Comparison of ENCODE assay signal across 1 cellular context in the genomic region with DNA sequence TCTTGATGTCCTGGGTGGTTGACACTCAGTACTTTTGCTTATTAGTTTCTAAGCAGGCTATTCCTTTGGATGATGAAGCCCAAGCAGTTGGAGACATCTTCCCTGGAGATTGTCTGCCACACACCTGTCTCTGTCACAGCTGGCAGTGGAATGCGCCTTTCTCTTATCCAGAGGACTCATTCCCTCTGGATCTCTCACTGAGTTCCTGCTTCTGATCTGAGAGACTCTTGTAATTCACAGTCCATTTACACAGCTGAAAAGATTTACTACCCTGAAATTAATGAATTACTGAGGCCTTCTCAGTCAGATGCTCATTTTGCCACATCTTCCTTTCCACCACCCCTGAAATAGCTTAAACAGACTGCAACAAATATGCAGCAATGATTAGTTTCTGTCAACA.
TF ChIP-seq lines count a peak whose summit lies in the region.

No MANE protein-coding gene starts in this region.

TF ChIP-seq in WTC11, 78 proteins besides CTCF, POLR2A, EP300 and RAD21 (continued from another document):
- TF ChIP-seq TEAD4 (CRISPR knock-in tag; IDR thresholded peaks at IDR 0.05) (no peak), PRRX2 (CRISPR knock-in tag; IDR thresholded peaks at IDR 0.05) (no peak), ZNF671 (CRISPR knock-in tag; IDR thresholded peaks at IDR 0.05) (no peak)
- TF ChIP-seq, protein P1, sequence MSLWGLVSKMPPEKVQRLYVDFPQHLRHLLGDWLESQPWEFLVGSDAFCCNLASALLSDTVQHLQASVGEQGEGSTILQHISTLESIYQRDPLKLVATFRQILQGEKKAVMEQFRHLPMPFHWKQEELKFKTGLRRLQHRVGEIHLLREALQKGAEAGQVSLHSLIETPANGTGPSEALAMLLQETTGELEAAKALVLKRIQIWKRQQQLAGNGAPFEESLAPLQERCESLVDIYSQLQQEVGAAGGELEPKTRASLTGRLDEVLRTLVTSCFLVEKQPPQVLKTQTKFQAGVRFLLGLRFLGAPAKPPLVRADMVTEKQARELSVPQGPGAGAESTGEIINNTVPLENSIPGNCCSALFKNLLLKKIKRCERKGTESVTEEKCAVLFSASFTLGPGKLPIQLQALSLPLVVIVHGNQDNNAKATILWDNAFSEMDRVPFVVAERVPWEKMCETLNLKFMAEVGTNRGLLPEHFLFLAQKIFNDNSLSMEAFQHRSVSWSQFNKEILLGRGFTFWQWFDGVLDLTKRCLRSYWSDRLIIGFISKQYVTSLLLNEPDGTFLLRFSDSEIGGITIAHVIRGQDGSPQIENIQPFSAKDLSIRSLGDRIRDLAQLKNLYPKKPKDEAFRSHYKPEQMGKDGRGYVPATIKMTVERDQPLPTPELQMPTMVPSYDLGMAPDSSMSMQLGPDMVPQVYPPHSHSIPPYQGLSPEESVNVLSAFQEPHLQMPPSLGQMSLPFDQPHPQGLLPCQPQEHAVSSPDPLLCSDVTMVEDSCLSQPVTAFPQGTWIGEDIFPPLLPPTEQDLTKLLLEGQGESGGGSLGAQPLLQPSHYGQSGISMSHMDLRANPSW (CRISPR knock-in tag; conservative IDR thresholded peaks at IDR 0.05; ENCODE audit: low read depth): no peak
